20 cellular contexts compared by ENCODE assay signal in genomic region chr6:125053809-125054208, GRCh38.
DNase-seq lines count a peak whose midpoint lies in the region; ATAC-seq, FAIRE-seq and TF ChIP-seq lines count a peak whose summit lies in the region.
"Had no signal": no experiment of that assay in that cellular context is flagged by ENCODE, and none has a peak within 500 bp of the region (broad histone marks: within the 10 kb centered on the region; RNA-seq: fewer than 3 reads in every experiment).

No MANE protein-coding gene starts in this region.

- peaks cover 33% of the 10 kb centered on the region for H4K20me1 ChIP-seq in smooth muscle cell (ENCODE audit: low read depth)
- H4K20me1 ChIP-seq: BLaER1 treated with 17β-estradiol and CSF1 and Interleukin-3, amounts not matched to agents 10 nM and 100 nM had no signal

- H3K4me2 ChIP-seq in smooth muscle cell: no peak overlapping the region
- H3K4me2 ChIP-seq: A549; BLaER1 treated with 17β-estradiol and CSF1 and Interleukin-3, amounts not matched to agents 10 nM and 100 nM had no signal

- ATAC-seq in GM21786 (IDR thresholded peaks at IDR 0.05; ENCODE audit: unreplicated experiment) (no peak), HG02623 (IDR thresholded peaks at IDR 0.05; ENCODE audit: unreplicated experiment) (no peak)
- ATAC-seq: A549 had no signal

- peaks cover under 1% of the 10 kb centered on the region for H3K4me1 ChIP-seq in smooth muscle cell (ENCODE audit: low read depth)
- H3K4me1 ChIP-seq: BE2C; BLaER1 treated with 17β-estradiol and CSF1 and Interleukin-3, amounts not matched to agents 10 nM and 100 nM; HAP-1 had no signal

- H3K27ac ChIP-seq in cingulate gyrus (ENCODE audit: low read depth, low read length) (peak overlapping the region; percentile 21), smooth muscle cell (ENCODE audit: low read depth) (peak overlapping the region; percentile 90)
- H3K27ac ChIP-seq: A549; BLaER1 treated with 17β-estradiol and CSF1 and Interleukin-3, amounts not matched to agents 10 nM and 100 nM; GM23248 had no signal

- peaks cover 4% of the 10 kb centered on the region for H3K36me3 ChIP-seq in smooth muscle cell (ENCODE audit: low read depth)
- H3K36me3 ChIP-seq: BE2C; BLaER1 treated with 17β-estradiol and CSF1 and Interleukin-3, amounts not matched to agents 10 nM and 100 nM; HAP-1 had no signal

- peaks cover 65% of the 10 kb centered on the region for H3K79me2 ChIP-seq in smooth muscle cell (ENCODE audit: low read depth)

- H3K4me3 ChIP-seq in smooth muscle cell: no peak overlapping the region
- H3K4me3 ChIP-seq: A549; BLaER1 treated with 17β-estradiol and CSF1 and Interleukin-3, amounts not matched to agents 10 nM and 100 nM; GM23248; HAP-1 had no signal

- no peak for DNase-seq in D721Med (ENCODE audit: insufficient read length, low spot score)
- DNase-seq in smooth muscle cell (lab: John Stamatoyannopoulos, UW; ENCODE audit: unreplicated experiment): no peak
- no peak for DNase-seq in DMS53 (lab: John Stamatoyannopoulos, UW)
- DNase-seq: 8988T; ACHN; AML-193; BE2C; CD4-positive, alpha-beta T cell; CD8-positive, alpha-beta memory T cell; DND-41; GM23248 had no signal

- 75% methylated on average over 2 of the region's 2 CpGs for WGBS in smooth muscle cell (ENCODE audit: low lambda C conversion rate)

- no peaks in the 10 kb centered on the region for H3K27me3 ChIP-seq in smooth muscle cell (ENCODE audit: low read depth)
- H3K27me3 ChIP-seq: BE2C; BLaER1 treated with 17β-estradiol and CSF1 and Interleukin-3, amounts not matched to agents 10 nM and 100 nM had no signal

- H2AFZ ChIP-seq in smooth muscle cell (ENCODE audit: low read depth): no peak overlapping the region
- H2AFZ ChIP-seq: GM23248 had no signal

- H3K9me3 ChIP-seq in smooth muscle cell (replicated peaks; ENCODE audit: low read depth): no peaks in the 10 kb centered on the region
- H3K9me3 ChIP-seq: A549; BE2C; BLaER1 treated with 17β-estradiol and CSF1 and Interleukin-3, amounts not matched to agents 10 nM and 100 nM; HAP-1 had no signal

- peaks cover 6% of the 10 kb centered on the region for H3F3A ChIP-seq in smooth muscle cell (ENCODE audit: low read depth)

- no peak overlapping the region for H3K9ac ChIP-seq in smooth muscle cell (ENCODE audit: low read depth)
- H3K9ac ChIP-seq: BLaER1 treated with 17β-estradiol and CSF1 and Interleukin-3, amounts not matched to agents 10 nM and 100 nM; GM23248 had no signal

- TF ChIP-seq CTCF in D721Med (IDR thresholded peaks at IDR 0.05; ENCODE audit: insufficient read depth, missing control alignments) (no peak), smooth muscle cell (IDR thresholded peaks at IDR 0.05; ENCODE audit: borderline replicate concordance, insufficient read depth, poor library complexity, severe bottlenecking) (no peak)

- peak; percentile 46 for FAIRE-seq in D721Med (lab: Jason Lieb, UNC)
- FAIRE-seq: A549, G401.6, GM12892, H54 had no signal
